In the genomic region with DNA sequence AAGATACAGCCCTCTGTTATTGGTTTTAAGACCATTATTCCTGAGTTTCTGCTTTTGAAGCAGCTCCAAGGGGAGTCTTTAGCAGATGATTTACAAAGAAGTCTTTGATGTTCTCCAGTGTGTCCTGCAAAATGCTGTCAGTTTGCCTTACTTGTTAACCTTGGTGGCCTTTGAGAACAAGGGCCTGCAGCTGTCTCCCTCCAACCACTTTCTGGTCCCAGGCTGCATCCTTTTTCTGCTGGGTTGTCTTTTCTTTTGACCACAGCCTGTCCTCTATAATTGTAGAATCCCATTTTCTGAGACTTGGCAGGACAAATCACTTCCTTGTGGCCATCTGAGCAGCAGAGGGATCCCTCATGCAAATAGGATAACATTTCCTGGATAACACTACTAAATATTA, we compare ENCODE assay signal across 30 cellular contexts.
"Had no signal": no experiment of that assay in that cellular context is flagged by ENCODE, and none has a peak within 500 bp of the region (broad histone marks: within the 10 kb centered on the region; RNA-seq: fewer than 3 reads in every experiment).

No MANE protein-coding gene starts in this region.

- H3K4me1 ChIP-seq: ascending aorta had no signal

- H3K36me3 ChIP-seq: ascending aorta, cardiac muscle cell, WERI-Rb-1 had no signal

- H3K27me3 ChIP-seq: ascending aorta, cardiac muscle cell had no signal

- DNase-seq: activated CD4-positive, alpha-beta memory T cell treated with anti-CD3 and anti-CD28 coated beads, Interleukin-2, amount 10 ng/mL, durations not matched to agents 7 days and 5 days; activated CD4-positive, alpha-beta T cell treated with anti-CD3 and anti-CD28 coated beads for 1 hour; activated CD4-positive, alpha-beta T cell treated with anti-CD3 and anti-CD28 coated beads for 36 hours; activated CD4-positive, alpha-beta T cell treated with anti-CD3 and anti-CD28 coated beads for 48 hours; activated CD4-positive, alpha-beta T cell treated with anti-CD3 and anti-CD28 coated beads, Interleukin-2, amount 10 ng/mL, durations not matched to agents 7 days and 5 days; activated CD4-positive, alpha-beta T cell treated with anti-CD3 and anti-CD28 coated beads, Interleukin-2, amount 50 U/mL, for 48 hours; activated CD4-positive, CD25-positive, alpha-beta regulatory T cell; activated CD8-positive, alpha-beta memory T cell treated with anti-CD3 and anti-CD28 coated beads for 24 hours; activated CD8-positive, alpha-beta memory T cell treated with anti-CD3 and anti-CD28 coated beads, Interleukin-2, amount 10 ng/mL, durations not matched to agents 7 days and 5 days; activated CD8-positive, alpha-beta memory T cell treated with anti-CD3 and anti-CD28 coated beads, Interleukin-2, amount 50 U/mL, for 48 hours; activated CD8-positive, alpha-beta T cell treated with anti-CD3 and anti-CD28 coated beads, Interleukin-2, amount 10 ng/mL, durations not matched to agents 7 days and 5 days; activated effector memory CD4-positive, alpha-beta T cell treated with Interleukin-2 at 50 U/mL for 16 hours; activated gamma-delta T cell; activated naive CD4-positive, alpha-beta T cell treated with anti-CD3 and anti-CD28 coated beads, Interleukin-2, amount 10 ng/mL, durations not matched to agents 7 days and 5 days; activated naive CD4-positive, alpha-beta T cell treated with Interleukin-2 at 50 U/mL for 16 hours; activated naive CD8-positive, alpha-beta T cell treated with anti-CD3 and anti-CD28 coated beads, Interleukin-2, amount 10 ng/mL, durations not matched to agents 7 days and 5 days; activated naive CD8-positive, alpha-beta T cell treated with anti-CD3 and anti-CD28 coated beads, Interleukin-2, amount 50 U/mL, for 24 hours; activated T-cell treated with anti-CD3 and anti-CD28 coated beads, Interleukin-2, amount 50 U/mL, for 24 hours; activated T-cell treated with anti-CD3 and anti-CD28 coated beads, Interleukin-2, amount 50 U/mL, for 48 hours; amygdala; anterior cingulate cortex; caudate nucleus; T-cell; T-helper 17 cell; T1000; WERI-Rb-1 had no signal

- H3K4me3 ChIP-seq: ascending aorta, cardiac muscle cell had no signal

- H3K27ac ChIP-seq: ascending aorta, cardiac muscle cell, WERI-Rb-1 had no signal

- ATAC-seq: activated CD4-positive, alpha-beta T cell treated with anti-CD3 and anti-CD28 coated beads for 36 hours; activated CD4-positive, CD25-positive, alpha-beta regulatory T cell treated with anti-CD3 and anti-CD28 coated beads, Interleukin-2, amount 50 U/mL, for 24 hours; activated CD8-positive, alpha-beta memory T cell treated with anti-CD3 and anti-CD28 coated beads, Interleukin-2, amount 10 ng/mL, durations not matched to agents 7 days and 5 days; activated CD8-positive, alpha-beta T cell treated with anti-CD3 and anti-CD28 coated beads, Interleukin-2, amount 10 ng/mL, durations not matched to agents 7 days and 5 days; activated naive CD8-positive, alpha-beta T cell treated with anti-CD3 and anti-CD28 coated beads, Interleukin-2, amount 50 U/mL, for 24 hours; T-cell; T-helper 17 cell; WTC11 had no signal

- H3K9me3 ChIP-seq: ascending aorta had no signal
